17 cellular contexts compared by ENCODE assay signal in the genomic region with DNA sequence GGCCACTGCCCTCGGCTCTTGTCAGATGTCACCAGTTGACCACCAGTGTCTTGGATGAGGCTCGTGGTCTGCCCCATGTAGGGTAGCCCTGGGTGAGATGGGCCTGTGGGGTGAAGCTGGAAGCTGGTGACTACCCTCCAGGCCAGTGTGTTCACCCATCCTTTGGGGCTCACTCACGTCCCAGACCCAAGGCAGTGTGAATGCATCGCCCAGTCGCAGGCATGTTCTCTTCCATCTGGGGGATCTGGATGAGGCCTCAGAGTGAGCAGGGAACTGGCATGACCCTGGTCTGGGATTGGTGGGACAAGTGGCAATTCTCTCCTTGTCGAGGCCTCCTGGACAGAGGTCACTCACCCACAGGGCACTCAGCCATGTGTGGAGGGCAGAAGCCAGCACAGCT.
A peak's percentile ranks its signal among the peaks of the same experiment; 100 is the strongest.
DNase-seq lines count a peak whose midpoint lies in the region; ATAC-seq and TF ChIP-seq lines count a peak whose summit lies in the region.
"Had no signal": no experiment of that assay in that cellular context is flagged by ENCODE, and none has a peak within 500 bp of the region (broad histone marks: within the 10 kb centered on the region; RNA-seq: fewer than 3 reads in every experiment).

No MANE protein-coding gene starts in this region.

- no peaks in the 10 kb centered on the region for H3K9me3 ChIP-seq in RWPE2 (ENCODE audit: severe bottlenecking)
- no peaks in the 10 kb centered on the region for H3K9me3 ChIP-seq in neuronal stem cell (replicated peaks in 1 of 2; ENCODE audit: control insufficient read depth in 2 of 2, insufficient read depth in 1 of 2, low read depth in 1 of 2, low read length in 2 of 2)
- H3K9me3 ChIP-seq: BE2C had no signal

- no peak overlapping the region for H3K4me3 ChIP-seq in RWPE2 (ENCODE audit: severe bottlenecking)
- peak overlapping the region in 1 of 2 donors; percentile 9 for H3K4me3 ChIP-seq in neuronal stem cell (ENCODE audit: low read length in 2 of 2)

- no peaks in the 10 kb centered on the region for H3K4me1 Mint-ChIP-seq in stimulated activated memory B cell treated with anti-CD40 and anti-IgM and Interleukin-4, amounts not matched to agents 10 μg/mL and 1 μg/mL and 100 μg/mL, for 72 hours
- H3K4me1 Mint-ChIP-seq: CD4-positive, CD25-positive, alpha-beta regulatory T cell; CD8-positive, alpha-beta memory T cell had no signal

- peak overlapping the region; percentile 84 for H3K14ac ChIP-seq in neuronal stem cell (ENCODE audit: low read length)

- H3K27me3 Mint-ChIP-seq in stimulated activated memory B cell treated with anti-CD40 and anti-IgM and Interleukin-4, amounts not matched to agents 10 μg/mL and 1 μg/mL and 100 μg/mL, for 72 hours, result peaks cover 37% of the 10 kb centered on the region

- no peak overlapping the region for H3K23ac ChIP-seq in neuronal stem cell (ENCODE audit: low read depth, low read length, poor library complexity)

- no peak; the same call in 2 of the 3 replicates for ATAC-seq in RWPE2 (ENCODE audit: low read depth)
- peak; percentile 25 for ATAC-seq in stimulated activated memory B cell treated with anti-CD40 and anti-IgM and Interleukin-4, amounts not matched to agents 10 μg/mL and 1 μg/mL and 100 μg/mL, for 72 hours

- H2AFZ ChIP-seq in neuronal stem cell (ENCODE audit: low read length), result no peak overlapping the region

- TF ChIP-seq CTCF in RWPE2 (IDR thresholded peaks at IDR 0.05; ENCODE audit: poor library complexity, severe bottlenecking), result no peak

- no peak overlapping the region for H3K27ac Mint-ChIP-seq in stimulated activated memory B cell treated with anti-CD40 and anti-IgM and Interleukin-4, amounts not matched to agents 10 μg/mL and 1 μg/mL and 100 μg/mL, for 72 hours
- H3K27ac Mint-ChIP-seq: CD4-positive, CD25-positive, alpha-beta regulatory T cell; CD8-positive, alpha-beta memory T cell; H9 had no signal

- H2BK12ac ChIP-seq in neuronal stem cell (ENCODE audit: low read length), result no peak overlapping the region

- H3K36me3 ChIP-seq in RWPE2 (ENCODE audit: low read depth) (no peaks in the 10 kb centered on the region), neuronal stem cell (replicated peaks in 1 of 2; ENCODE audit: control insufficient read depth in 2 of 2, insufficient read depth in 2 of 2, low read length in 2 of 2) (peaks cover 0 to 2% of the 10 kb centered on the region in 2 donors)
- H3K36me3 ChIP-seq: BE2C had no signal

- DNase-seq in RWPE2 (ENCODE audit: low spot score), result peak; percentile 77
- DNase-seq in islet precursor cell, result peak; percentile 41
- no peak for DNase-seq in neuronal stem cell (ENCODE audit: low spot score)
- DNase-seq in stimulated activated CD4-positive, alpha-beta T cell treated with anti-CD3 and anti-CD28 coated beads, Interleukin-2, amount 100 ng/mL, for 24 hours, result no peak
- DNase-seq in activated naive CD4-positive, alpha-beta T cell treated with Interleukin-2 at 50 U/mL for 16 hours, result no peak
- no peak for DNase-seq in activated CD8-positive, alpha-beta memory T cell treated with anti-CD3 and anti-CD28 coated beads for 24 hours
- DNase-seq: ACHN; BE2C; C1 segment of cervical spinal cord; CD4-positive, CD25-positive, alpha-beta regulatory T cell; CD8-positive, alpha-beta memory T cell; COR-L47; DMS 273 treated with DMSO at 0.1 percent for 48 hours; DMS53; DND-41; H9 had no signal

- H3K27ac ChIP-seq in RWPE2 (ENCODE audit: poor library complexity, severe bottlenecking) (no peak overlapping the region), neuronal stem cell (replicated peaks; ENCODE audit: low read length) (no peak overlapping the region)

- peaks cover 34% of the 10 kb centered on the region for H3K27me3 ChIP-seq in RWPE2 (ENCODE audit: insufficient read depth, poor library complexity, severe bottlenecking)
- H3K27me3 ChIP-seq in neuronal stem cell (ENCODE audit: control insufficient read depth in 3 of 3, insufficient read depth in 3 of 3, low read depth in 1 of 3, low read length in 3 of 3), result peaks cover 0 to 2% (median 0%) of the 10 kb centered on the region in 3 experiments
- H3K27me3 ChIP-seq: BE2C had no signal

- peak overlapping the region; percentile 71 for H2BK5ac ChIP-seq in neuronal stem cell (ENCODE audit: low read length)

- H3K18ac ChIP-seq in neuronal stem cell (ENCODE audit: low read length), result peak overlapping the region; percentile 3

- no peak overlapping the region for H2AK5ac ChIP-seq in neuronal stem cell (ENCODE audit: low read depth, low read length)

- no peaks in the 10 kb centered on the region for H3K79me1 ChIP-seq in neuronal stem cell (ENCODE audit: low read depth, low read length)

- H3K4me3 Mint-ChIP-seq in stimulated activated memory B cell treated with anti-CD40 and anti-IgM and Interleukin-4, amounts not matched to agents 10 μg/mL and 1 μg/mL and 100 μg/mL, for 72 hours, result no peak overlapping the region
- H3K4me3 Mint-ChIP-seq: CD4-positive, CD25-positive, alpha-beta regulatory T cell; CD8-positive, alpha-beta memory T cell; H9 had no signal

- no CpG with 5 or more reads among the region's 6 CpGs for WGBS in neuronal stem cell (ENCODE audit: extremely low coverage in 2 of 2, insufficient read length in 2 of 2, insufficient replicate concordance in 1 of 2), 2 donors

- H3K4me1 ChIP-seq in RWPE2 (ENCODE audit: insufficient read depth, poor library complexity, severe bottlenecking) (no peaks in the 10 kb centered on the region), neuronal stem cell (ENCODE audit: control insufficient read depth in 2 of 2, insufficient read depth in 1 of 2, low read depth in 1 of 2, low read length in 2 of 2) (peaks cover 0 to 2% of the 10 kb centered on the region in 2 donors)
- H3K4me1 ChIP-seq: BE2C had no signal

- no peak overlapping the region for H4K8ac ChIP-seq in neuronal stem cell (ENCODE audit: low read depth, low read length)

- H4K91ac ChIP-seq in neuronal stem cell (ENCODE audit: low read depth, low read length, poor library complexity), result peak overlapping the region; percentile 19

- H3K9me3 Mint-ChIP-seq in stimulated activated memory B cell treated with anti-CD40 and anti-IgM and Interleukin-4, amounts not matched to agents 10 μg/mL and 1 μg/mL and 100 μg/mL, for 72 hours, result no peaks in the 10 kb centered on the region
- H3K9me3 Mint-ChIP-seq: CD8-positive, alpha-beta memory T cell; H9 had no signal

- no peaks in the 10 kb centered on the region for H3K36me3 Mint-ChIP-seq in stimulated activated memory B cell treated with anti-CD40 and anti-IgM and Interleukin-4, amounts not matched to agents 10 μg/mL and 1 μg/mL and 100 μg/mL, for 72 hours
- H3K36me3 Mint-ChIP-seq: CD4-positive, CD25-positive, alpha-beta regulatory T cell; CD8-positive, alpha-beta memory T cell had no signal

- H3K4ac ChIP-seq in neuronal stem cell (ENCODE audit: low read length), result peak overlapping the region; percentile 26

- no peak overlapping the region for H3K9ac ChIP-seq in neuronal stem cell (ENCODE audit: low read depth, low read length, poor library complexity)

- H2BK120ac ChIP-seq in neuronal stem cell (ENCODE audit: low read depth, low read length), result no peak overlapping the region

- H2BK15ac ChIP-seq in neuronal stem cell (ENCODE audit: low read length), result no peak overlapping the region

- H3K4me2 ChIP-seq in neuronal stem cell (ENCODE audit: insufficient read depth, low read length, poor library complexity, severe bottlenecking), result no peak overlapping the region

Comparison
In these comparisons a context has a peak if more than half of its experiments do, and no peak if none do; other contexts are left out.
1. DNase-seq: peak in RWPE2 (single experiment) and islet precursor cell (single experiment); none in neuronal stem cell (single experiment), stimulated activated CD4-positive, alpha-beta T cell treated with anti-CD3 and anti-CD28 coated beads, Interleukin-2, amount 100 ng/mL, for 24 hours (0 of 2), activated naive CD4-positive, alpha-beta T cell treated with Interleukin-2 at 50 U/mL for 16 hours (single experiment) and activated CD8-positive, alpha-beta memory T cell treated with anti-CD3 and anti-CD28 coated beads for 24 hours (single experiment).